In the genomic region with DNA sequence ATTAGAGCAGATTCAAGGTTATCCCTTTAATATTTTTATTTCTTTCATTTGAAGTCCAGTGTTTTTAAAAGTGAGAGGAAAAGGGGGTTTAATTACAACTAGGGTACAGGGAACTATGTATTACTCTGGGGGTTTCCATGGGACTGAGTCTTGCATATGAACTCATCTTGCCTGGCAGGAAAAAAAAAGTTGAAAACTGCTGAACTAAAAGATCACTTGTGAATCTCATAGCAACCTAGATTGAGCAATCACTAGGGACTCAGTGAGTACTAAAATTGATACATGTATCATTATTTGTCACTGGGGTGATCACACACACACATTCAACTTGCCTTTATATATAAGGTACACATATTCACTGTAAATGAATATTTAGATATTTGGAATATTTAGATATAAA, we compare ENCODE assay signal across 19 cellular contexts.
DNase-seq lines count a peak whose midpoint lies in the region; ATAC-seq and TF ChIP-seq lines count a peak whose summit lies in the region.
"Had no signal": no experiment of that assay in that cellular context is flagged by ENCODE, and none has a peak within 500 bp of the region (broad histone marks: within the 10 kb centered on the region; RNA-seq: fewer than 3 reads in every experiment).

No MANE protein-coding gene starts in this region.

- intact Hi-C loops in uterus (cut with DNase I; ENCODE audit: low total_unique reads): no loop called here

- H3K4me3 ChIP-seq in AG10803 (ENCODE audit: low read length) (no peak overlapping the region), adipocyte (ENCODE audit: low read length) (no peak overlapping the region), mesenchymal stem cell (ENCODE audit: insufficient read depth in 1 of 2, low read depth in 1 of 2, low read length in 2 of 2) (no peak overlapping the region), subcutaneous abdominal adipose tissue (ENCODE audit: low read depth in 1 of 5, low read length in 5 of 5) (no peak overlapping the region), uterus (no peak overlapping the region)
- H3K4me3 ChIP-seq: BLaER1 treated with 17β-estradiol and CSF1 and Interleukin-3, amounts not matched to agents 10 nM and 100 nM; GM23338 had no signal

- no peak overlapping the region for H2BK15ac ChIP-seq in mesenchymal stem cell (ENCODE audit: low read depth, poor library complexity, severe bottlenecking)

- no peak overlapping the region for H2BK5ac ChIP-seq in mesenchymal stem cell (ENCODE audit: low read depth, low read length, poor library complexity, severe bottlenecking)

- TF ChIP-seq CTCF in AG10803 (conservative IDR thresholded peaks at IDR 0.05; ENCODE audit: low read length) (no peak), uterus (IDR thresholded peaks at IDR 0.05) (no peak)

- no peak overlapping the region for H2BK12ac ChIP-seq in mesenchymal stem cell (ENCODE audit: low read length in 2 of 2)

- no peak overlapping the region for H3K18ac ChIP-seq in mesenchymal stem cell (ENCODE audit: low read depth in 1 of 2, low read length in 2 of 2)

- no peak overlapping the region for H2BK120ac ChIP-seq in mesenchymal stem cell (ENCODE audit: low read depth, low read length)

- no peak overlapping the region for H3K23ac ChIP-seq in mesenchymal stem cell (ENCODE audit: low read length in 2 of 2)

- H3K9me3 ChIP-seq in adipocyte (ENCODE audit: control insufficient read depth, low read length) (peaks cover 7% of the 10 kb centered on the region), mesenchymal stem cell (ENCODE audit: control insufficient read depth, low read length) (peaks cover 5% of the 10 kb centered on the region), subcutaneous abdominal adipose tissue (ENCODE audit: control insufficient read depth in 5 of 5, low read length in 5 of 5) (peaks cover 0 to 3% (median 0%) of the 10 kb centered on the region in 5 donors), uterus (no peaks in the 10 kb centered on the region)
- H3K9me3 ChIP-seq: BE2C had no signal

- peaks cover 46% of the 10 kb centered on the region for H3K4me1 ChIP-seq in adipocyte (ENCODE audit: control insufficient read depth, insufficient read depth, low read length)
- H3K4me1 ChIP-seq in mesenchymal stem cell (ENCODE audit: control insufficient read depth, insufficient read depth, low read depth, low read length): no peaks in the 10 kb centered on the region
- H3K4me1 ChIP-seq in subcutaneous abdominal adipose tissue (ENCODE audit: control insufficient read depth in 5 of 5, insufficient read depth in 5 of 5, low read length in 5 of 5): peaks cover 0 to 41% (median 3%) of the 10 kb centered on the region in 5 donors
- no peaks in the 10 kb centered on the region for H3K4me1 ChIP-seq in uterus
- H3K4me1 ChIP-seq: BE2C had no signal

- H3K27me3 ChIP-seq in adipocyte (replicated peaks; ENCODE audit: control insufficient read depth, insufficient read depth, low read length) (no peaks in the 10 kb centered on the region), mesenchymal stem cell (ENCODE audit: control insufficient read depth in 1 of 2, insufficient read depth in 1 of 2, low read length in 2 of 2) (no peaks in the 10 kb centered on the region), subcutaneous abdominal adipose tissue (ENCODE audit: control insufficient read depth in 5 of 5, insufficient read depth in 4 of 5, low read length in 5 of 5) (no peaks in the 10 kb centered on the region), uterus (no peaks in the 10 kb centered on the region)
- H3K27me3 ChIP-seq: BE2C; BLaER1 treated with 17β-estradiol and CSF1 and Interleukin-3, amounts not matched to agents 10 nM and 100 nM had no signal

- no peak overlapping the region for H2AK5ac ChIP-seq in mesenchymal stem cell (ENCODE audit: low read length, severe bottlenecking)

- H4K91ac ChIP-seq in mesenchymal stem cell (ENCODE audit: low read length): no peak overlapping the region

- H3K27ac ChIP-seq in mesenchymal stem cell (ENCODE audit: low read length, poor library complexity, severe bottlenecking): no peak overlapping the region
- H3K27ac ChIP-seq in subcutaneous abdominal adipose tissue (ENCODE audit: low read depth, low read length): peak overlapping the region; percentile 50
- no peak overlapping the region for H3K27ac ChIP-seq in uterus
- H3K27ac ChIP-seq: 22Rv1; BLaER1 treated with 17β-estradiol and CSF1 and Interleukin-3, amounts not matched to agents 10 nM and 100 nM had no signal

- H3K4me2 ChIP-seq in mesenchymal stem cell (ENCODE audit: low read length, poor library complexity, severe bottlenecking): no peak overlapping the region
- H3K4me2 ChIP-seq: BLaER1 treated with 17β-estradiol and CSF1 and Interleukin-3, amounts not matched to agents 10 nM and 100 nM; GM23338 had no signal

- H3K36me3 ChIP-seq in adipocyte (ENCODE audit: control insufficient read depth, insufficient read depth, low read length, severe bottlenecking): no peaks in the 10 kb centered on the region
- no peaks in the 10 kb centered on the region for H3K36me3 ChIP-seq in mesenchymal stem cell (ENCODE audit: control insufficient read depth in 1 of 2, insufficient read depth in 2 of 2, low read depth in 1 of 2, low read length in 2 of 2)
- H3K36me3 ChIP-seq in subcutaneous abdominal adipose tissue (ENCODE audit: control insufficient read depth in 5 of 5, insufficient read depth in 5 of 5, low read length in 5 of 5): no peaks in the 10 kb centered on the region
- H3K36me3 ChIP-seq in uterus: no peaks in the 10 kb centered on the region
- H3K36me3 ChIP-seq: BE2C had no signal

- H3K79me1 ChIP-seq in mesenchymal stem cell (replicated peaks; ENCODE audit: low read length, poor library complexity, severe bottlenecking): no peaks in the 10 kb centered on the region

- no peak overlapping the region for H3K4ac ChIP-seq in mesenchymal stem cell (ENCODE audit: low read depth in 1 of 2, low read length in 2 of 2)

- DNase-seq in AG10803 (ENCODE audit: low read depth) (peak; percentile 6), adipocyte (ENCODE audit: low read depth) (peak; percentile 20), mesenchymal stem cell (no peak), uterus (no peak), HEK293T (ENCODE audit: extremely low spot score) (no peak)
- DNase-seq: AML-193; BE2C; Calu3; CD4-positive, alpha-beta T cell; CD8-positive, alpha-beta memory T cell; DND-41; H9; HFFc6 had no signal

- POLR2A ChIA-PET in HEK293T (lab: Yijun Ruan, JAX): no interaction called here

- ATAC-seq in HG03045 (IDR thresholded peaks at IDR 0.05; ENCODE audit: unreplicated experiment): no peak
- ATAC-seq: GM23338, HCT116 had no signal

- no peak overlapping the region for H4K8ac ChIP-seq in mesenchymal stem cell (ENCODE audit: low read length)

- no peak overlapping the region for H3K9ac ChIP-seq in adipocyte (ENCODE audit: low read length)
- H3K9ac ChIP-seq in mesenchymal stem cell (ENCODE audit: low read length): peak overlapping the region; percentile 16
- H3K9ac ChIP-seq in subcutaneous abdominal adipose tissue (ENCODE audit: low read length in 5 of 5): no peak overlapping the region
- H3K9ac ChIP-seq: BLaER1 treated with 17β-estradiol and CSF1 and Interleukin-3, amounts not matched to agents 10 nM and 100 nM had no signal

- CTCF ChIA-PET in HEK293T (lab: Yijun Ruan, JAX): no interaction called here

- no peak overlapping the region for H3K14ac ChIP-seq in mesenchymal stem cell (ENCODE audit: low read length in 2 of 2)

- no peak for TF ChIP-seq POLR2A in uterus (IDR thresholded peaks at IDR 0.05)

- no peak overlapping the region for H2AFZ ChIP-seq in mesenchymal stem cell (ENCODE audit: low read depth, low read length)
- H2AFZ ChIP-seq: GM23338 had no signal

TF ChIP-seq in HEK293T, 16 proteins besides CTCF, POLR2A, EP300 and RAD21:
- TF ChIP-seq BHLHE40 (IDR thresholded peaks at IDR 0.05; ENCODE audit: borderline replicate concordance) (no peak), L3MBTL2 (conservative IDR thresholded peaks at IDR 0.05) (no peak), LEF1 (IDR thresholded peaks at IDR 0.05; ENCODE audit: borderline replicate concordance) (no peak), ELF4 (IDR thresholded peaks at IDR 0.05) (no peak), ZNF384 (IDR thresholded peaks at IDR 0.05) (no peak), CTBP1 (IDR thresholded peaks at IDR 0.05; ENCODE audit: borderline replicate concordance) (no peak), FOXK2 (IDR thresholded peaks at IDR 0.05) (no peak), NFRKB (IDR thresholded peaks at IDR 0.05) (no peak), TARDBP (IDR thresholded peaks at IDR 0.05) (no peak), ARNT (IDR thresholded peaks at IDR 0.05) (no peak), FOXM1 (IDR thresholded peaks at IDR 0.05; ENCODE audit: borderline replicate concordance) (no peak), SUZ12 (IDR thresholded peaks at IDR 0.05) (no peak), HDGF (IDR thresholded peaks at IDR 0.05; ENCODE audit: borderline replicate concordance) (no peak), FOXA1 (IDR thresholded peaks at IDR 0.05) (no peak), SP1 (IDR thresholded peaks at IDR 0.05) (no peak)
- TF ChIP-seq, protein P1, sequence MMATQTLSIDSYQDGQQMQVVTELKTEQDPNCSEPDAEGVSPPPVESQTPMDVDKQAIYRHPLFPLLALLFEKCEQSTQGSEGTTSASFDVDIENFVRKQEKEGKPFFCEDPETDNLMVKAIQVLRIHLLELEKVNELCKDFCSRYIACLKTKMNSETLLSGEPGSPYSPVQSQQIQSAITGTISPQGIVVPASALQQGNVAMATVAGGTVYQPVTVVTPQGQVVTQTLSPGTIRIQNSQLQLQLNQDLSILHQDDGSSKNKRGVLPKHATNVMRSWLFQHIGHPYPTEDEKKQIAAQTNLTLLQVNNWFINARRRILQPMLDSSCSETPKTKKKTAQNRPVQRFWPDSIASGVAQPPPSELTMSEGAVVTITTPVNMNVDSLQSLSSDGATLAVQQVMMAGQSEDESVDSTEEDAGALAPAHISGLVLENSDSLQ (IDR thresholded peaks at IDR 0.05): no peak

Comparison
In these comparisons a context has a peak if more than half of its experiments do, and no peak if none do; other contexts are left out.
1. DNase-seq: peak in AG10803 (single experiment) and adipocyte (single experiment); none in mesenchymal stem cell (single experiment), uterus (0 of 2) and HEK293T (single experiment).